Comparison of ENCODE assay signal across 20 cellular contexts in the genomic region with DNA sequence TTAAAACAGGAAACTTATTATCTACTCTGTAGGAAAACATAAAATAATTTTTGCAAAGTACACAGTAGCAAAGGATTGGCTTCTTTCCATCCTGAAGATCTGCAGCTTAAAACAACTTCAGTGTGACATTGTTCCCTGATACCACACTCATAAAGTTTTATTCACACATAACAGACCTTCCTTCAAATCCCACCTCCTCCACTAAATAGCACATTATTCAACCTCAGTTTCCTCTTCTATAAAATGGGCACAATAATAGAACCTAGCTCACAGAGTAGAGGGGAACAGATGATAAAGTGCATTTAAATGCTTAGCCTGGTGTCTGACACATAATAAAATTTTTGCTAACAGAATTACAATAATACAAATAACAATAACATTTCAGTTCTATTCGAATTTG.
DNase-seq lines count a peak whose midpoint lies in the region; ATAC-seq, FAIRE-seq and TF ChIP-seq lines count a peak whose summit lies in the region.
"Had no signal": no experiment of that assay in that cellular context is flagged by ENCODE, and none has a peak within 500 bp of the region (broad histone marks: within the 10 kb centered on the region; RNA-seq: fewer than 3 reads in every experiment).

No MANE protein-coding gene starts in this region.

- TF ChIP-seq CTCF in A549 (IDR thresholded peaks at IDR 0.05) = no peak
- TF ChIP-seq CTCF in adrenal gland (IDR thresholded peaks at IDR 0.05) = no peak
- no peak for TF ChIP-seq CTCF in gastroesophageal sphincter (IDR thresholded peaks at IDR 0.05)
- TF ChIP-seq CTCF in osteoblast (IDR thresholded peaks at IDR 0.05; ENCODE audit: extremely low read depth, low read depth, low read length) = no peak
- TF ChIP-seq CTCF in neural progenitor cell (IDR thresholded peaks at IDR 0.05) = no peak

- DNase-seq in A549 (ENCODE audit: low read depth in 1 of 2, low spot score in 1 of 2) (no peak), adrenal gland (no peak), osteoblast (ENCODE audit: insufficient read length, low spot score, missing footprints) (no peak), neural progenitor cell (ENCODE audit: low spot score) (no peak), Karpas-422 (no peak)
- no peak for DNase-seq in naive thymus-derived CD8-positive, alpha-beta T cell
- no peak for DNase-seq in activated naive CD8-positive, alpha-beta T cell treated with anti-CD3 and anti-CD28 coated beads for 36 hours
- DNase-seq: activated CD4-positive, alpha-beta T cell treated with anti-CD3 and anti-CD28 coated beads, Interleukin-2, amount 10 ng/mL, durations not matched to agents 24 days and 14 days; activated naive CD4-positive, alpha-beta T cell; activated T-cell treated with anti-CD3 and anti-CD28 coated beads, Interleukin-2, amount 50 U/mL, for 48 hours; H9; NCI-H2227 treated with DMSO at 0.1 percent for 48 hours; RPMI8226; T-helper 2 cell had no signal

- H3K27me3 Mint-ChIP-seq in naive thymus-derived CD8-positive, alpha-beta T cell = peaks cover 5 to 11% (median 8%) of the 10 kb centered on the region in 5 donors
- peaks cover 4% of the 10 kb centered on the region for H3K27me3 Mint-ChIP-seq in neural progenitor cell (ENCODE audit: insufficient read depth, low read depth)
- H3K27me3 Mint-ChIP-seq in activated naive CD8-positive, alpha-beta T cell treated with anti-CD3 and anti-CD28 coated beads for 36 hours = peaks cover 7% of the 10 kb centered on the region
- H3K27me3 Mint-ChIP-seq: activated CD4-positive, alpha-beta T cell treated with anti-CD3 and anti-CD28 coated beads, Interleukin-2, amount 10 ng/mL, durations not matched to agents 24 days and 14 days had no signal

- H3K79me2 ChIP-seq in osteoblast (ENCODE audit: insufficient read depth, low read length) (no peaks in the 10 kb centered on the region), neural progenitor cell (ENCODE audit: low read depth) (no peaks in the 10 kb centered on the region), Karpas-422 (ENCODE audit: low read length) (no peaks in the 10 kb centered on the region)

- POLR2A ChIA-PET in A549 (lab: Yijun Ruan, JAX) = interaction anchor here (1.0 kb wide), 1 partner anchor 28 kb away, joined by 5 read pairs; no protein-coding TSS in a partner anchor
- POLR2A ChIA-PET in naive thymus-derived CD8-positive, alpha-beta T cell (lab: Charles Lee) = no interaction called here

- H3K4me1 ChIP-seq in A549 = peaks cover 34% of the 10 kb centered on the region
- H3K4me1 ChIP-seq in adrenal gland (replicated peaks in 1 of 2) = peaks cover 15% of the 10 kb centered on the region in 2 donors
- H3K4me1 ChIP-seq in gastroesophageal sphincter = peaks cover 0 to 40% (median 10%) of the 10 kb centered on the region in 3 donors
- peaks cover 14% of the 10 kb centered on the region for H3K4me1 ChIP-seq in osteoblast (ENCODE audit: insufficient read depth, low read length)
- H3K4me1 ChIP-seq in neural progenitor cell = no peaks in the 10 kb centered on the region
- no peaks in the 10 kb centered on the region for H3K4me1 ChIP-seq in Karpas-422 (ENCODE audit: low read length)

- TF ChIP-seq POLR2A in A549 (IDR thresholded peaks at IDR 0.05; ENCODE audit: low read length) = no peak
- TF ChIP-seq POLR2A in adrenal gland (IDR thresholded peaks at IDR 0.05) = no peak
- TF ChIP-seq POLR2A in gastroesophageal sphincter (IDR thresholded peaks at IDR 0.05) = no peak

- H3K27ac ChIP-seq in A549 = peak overlapping the region; percentile 91 to 94
- H3K27ac ChIP-seq in adrenal gland = peak overlapping the region in 3 of 5 donors; percentile 24 to 71 (median 70)
- H3K27ac ChIP-seq in gastroesophageal sphincter = peak overlapping the region in 3 of 4 donors; percentile 36 to 52 (median 40)
- peak overlapping the region; percentile 59 for H3K27ac ChIP-seq in osteoblast (ENCODE audit: low read depth, low read length)
- no peak overlapping the region for H3K27ac ChIP-seq in neural progenitor cell
- H3K27ac ChIP-seq in Karpas-422 (ENCODE audit: low read length) = no peak overlapping the region
- H3K27ac ChIP-seq: cardiac muscle cell, epithelial cell of prostate, SK-N-MC had no signal

- TF ChIP-seq EP300 in A549 (IDR thresholded peaks at IDR 0.05) (no peak), gastroesophageal sphincter (IDR thresholded peaks at IDR 0.05) (no peak)

- intact Hi-C loops in adrenal gland (cut with DNase I) = no loop called here

- H3K4me3 ChIP-seq in A549 (no peak overlapping the region), adrenal gland (no peak overlapping the region), gastroesophageal sphincter (no peak overlapping the region), osteoblast (ENCODE audit: insufficient read depth, low read length) (no peak overlapping the region), neural progenitor cell (no peak overlapping the region), Karpas-422 (ENCODE audit: low read length) (no peak overlapping the region)
- H3K4me3 ChIP-seq: cardiac muscle cell, SK-N-MC, upper lobe of left lung had no signal

- H3K4me3 Mint-ChIP-seq in naive thymus-derived CD8-positive, alpha-beta T cell = no peak overlapping the region
- H3K4me3 Mint-ChIP-seq in neural progenitor cell = no peak overlapping the region
- H3K4me3 Mint-ChIP-seq in activated naive CD8-positive, alpha-beta T cell treated with anti-CD3 and anti-CD28 coated beads for 36 hours = no peak overlapping the region
- H3K4me3 Mint-ChIP-seq: activated CD4-positive, alpha-beta T cell treated with anti-CD3 and anti-CD28 coated beads, Interleukin-2, amount 10 ng/mL, durations not matched to agents 24 days and 14 days; H9 had no signal

- peaks cover 20% of the 10 kb centered on the region for H3K9me3 ChIP-seq in A549
- no peaks in the 10 kb centered on the region for H3K9me3 ChIP-seq in adrenal gland (replicated peaks in 1 of 3)
- H3K9me3 ChIP-seq in gastroesophageal sphincter = no peaks in the 10 kb centered on the region
- no peaks in the 10 kb centered on the region for H3K9me3 ChIP-seq in osteoblast (ENCODE audit: low read depth, low read length)
- no peaks in the 10 kb centered on the region for H3K9me3 ChIP-seq in neural progenitor cell (ENCODE audit: low read depth)
- no peaks in the 10 kb centered on the region for H3K9me3 ChIP-seq in Karpas-422 (ENCODE audit: low read length)
- H3K9me3 ChIP-seq: upper lobe of left lung had no signal

- no peaks in the 10 kb centered on the region for H3K36me3 Mint-ChIP-seq in naive thymus-derived CD8-positive, alpha-beta T cell
- no peaks in the 10 kb centered on the region for H3K36me3 Mint-ChIP-seq in neural progenitor cell
- H3K36me3 Mint-ChIP-seq in activated naive CD8-positive, alpha-beta T cell treated with anti-CD3 and anti-CD28 coated beads for 36 hours = no peaks in the 10 kb centered on the region

- no peak for ATAC-seq in A549
- ATAC-seq in gastroesophageal sphincter = no peak
- no peak for ATAC-seq in naive thymus-derived CD8-positive, alpha-beta T cell

- H3K4me2 ChIP-seq in A549 (peak overlapping the region; percentile 63), osteoblast (ENCODE audit: insufficient read depth, low read length) (peak overlapping the region; percentile 25), neural progenitor cell (no peak overlapping the region), Karpas-422 (ENCODE audit: low read depth, low read length, poor library complexity, severe bottlenecking) (no peak overlapping the region)

- H3K27me3 ChIP-seq in adrenal gland (no peaks in the 10 kb centered on the region), gastroesophageal sphincter (no peaks in the 10 kb centered on the region), osteoblast (ENCODE audit: insufficient read depth, low read length) (no peaks in the 10 kb centered on the region), neural progenitor cell (no peaks in the 10 kb centered on the region), Karpas-422 (ENCODE audit: low read length) (no peaks in the 10 kb centered on the region)
- H3K27me3 ChIP-seq: cardiac muscle cell, heart left ventricle, upper lobe of left lung had no signal

- H3K9ac ChIP-seq in neural progenitor cell = no peak overlapping the region
- no peak overlapping the region for H3K9ac ChIP-seq in Karpas-422 (ENCODE audit: low read length)

- no peak overlapping the region for H3K27ac Mint-ChIP-seq in naive thymus-derived CD8-positive, alpha-beta T cell
- H3K27ac Mint-ChIP-seq in neural progenitor cell = no peak overlapping the region
- H3K27ac Mint-ChIP-seq in activated naive CD8-positive, alpha-beta T cell treated with anti-CD3 and anti-CD28 coated beads for 36 hours = no peak overlapping the region
- H3K27ac Mint-ChIP-seq: activated CD4-positive, alpha-beta T cell treated with anti-CD3 and anti-CD28 coated beads, Interleukin-2, amount 10 ng/mL, durations not matched to agents 24 days and 14 days; H9 had no signal

- H3K36me3 ChIP-seq in adrenal gland (replicated peaks in 1 of 2) (no peaks in the 10 kb centered on the region), gastroesophageal sphincter (no peaks in the 10 kb centered on the region), osteoblast (ENCODE audit: insufficient read depth, low read length) (no peaks in the 10 kb centered on the region), neural progenitor cell (no peaks in the 10 kb centered on the region), Karpas-422 (ENCODE audit: insufficient read depth, low read length) (no peaks in the 10 kb centered on the region)
- H3K36me3 ChIP-seq: cardiac muscle cell, heart left ventricle, upper lobe of left lung had no signal

- CTCF ChIA-PET in A549 (lab: Yijun Ruan, JAX) = no interaction called here

- no peak for FAIRE-seq in A549 (lab: Jason Lieb, UNC)

- no peaks in the 10 kb centered on the region for H4K20me1 ChIP-seq in osteoblast (ENCODE audit: insufficient read depth, low read length)
- H4K20me1 ChIP-seq in neural progenitor cell (ENCODE audit: low read depth) = no peaks in the 10 kb centered on the region
- H4K20me1 ChIP-seq in Karpas-422 (ENCODE audit: insufficient read depth, low read depth, low read length) = no peaks in the 10 kb centered on the region

- peaks cover 0 to 3% (median 0%) of the 10 kb centered on the region in 9 donors for H3K9me3 Mint-ChIP-seq in naive thymus-derived CD8-positive, alpha-beta T cell
- peaks cover 7% of the 10 kb centered on the region for H3K9me3 Mint-ChIP-seq in neural progenitor cell
- peaks cover under 1% of the 10 kb centered on the region for H3K9me3 Mint-ChIP-seq in activated naive CD8-positive, alpha-beta T cell treated with anti-CD3 and anti-CD28 coated beads for 36 hours
- H3K9me3 Mint-ChIP-seq: activated CD4-positive, alpha-beta T cell treated with anti-CD3 and anti-CD28 coated beads, Interleukin-2, amount 10 ng/mL, durations not matched to agents 24 days and 14 days had no signal

- no peaks in the 10 kb centered on the region for H3F3A ChIP-seq in neural progenitor cell (ENCODE audit: low read depth)

- no peak for TF ChIP-seq RAD21 in A549 (conservative IDR thresholded peaks at IDR 0.05 in 1 of 2, IDR thresholded peaks at IDR 0.05 in 1 of 2)

- H2AFZ ChIP-seq in osteoblast (ENCODE audit: low read length) (no peak overlapping the region), neural progenitor cell (replicated peaks) (no peak overlapping the region), Karpas-422 (ENCODE audit: low read length) (no peak overlapping the region)

- no peaks in the 10 kb centered on the region for H3K9me2 ChIP-seq in Karpas-422 (replicated peaks; ENCODE audit: insufficient read depth, low read length)

- 4% methylated on average over 1 of the region's 1 CpG for WGBS in A549 (ENCODE audit: missing lambda C conversion rate)
- whole genome bisulfite sequencing in adrenal gland, 4 donors = 30 to 56% (median 44%) methylated on average over 1 of the region's 1 CpG
- 20 to 21% methylated on average over 1 of the region's 1 CpG for WGBS in gastroesophageal sphincter (ENCODE audit: low coverage in 1 of 2), 2 donors

- H3K4me1 Mint-ChIP-seq in naive thymus-derived CD8-positive, alpha-beta T cell = no peaks in the 10 kb centered on the region
- no peaks in the 10 kb centered on the region for H3K4me1 Mint-ChIP-seq in neural progenitor cell
- no peaks in the 10 kb centered on the region for H3K4me1 Mint-ChIP-seq in activated naive CD8-positive, alpha-beta T cell treated with anti-CD3 and anti-CD28 coated beads for 36 hours
- H3K4me1 Mint-ChIP-seq: activated CD4-positive, alpha-beta T cell treated with anti-CD3 and anti-CD28 coated beads, Interleukin-2, amount 10 ng/mL, durations not matched to agents 24 days and 14 days; H9 had no signal

Comparison
In these comparisons a context has a peak if more than half of its experiments do, and no peak if none do; other contexts are left out.
1. H3K27ac ChIP-seq: peak in A549 (2 of 2), adrenal gland (3 of 5), gastroesophageal sphincter (3 of 4) and osteoblast (single experiment); none in neural progenitor cell (single experiment) and Karpas-422 (single experiment).
2. H3K4me2 ChIP-seq: peak in A549 (single experiment) and osteoblast (single experiment); none in neural progenitor cell (single experiment) and Karpas-422 (single experiment).